In the genomic region with DNA sequence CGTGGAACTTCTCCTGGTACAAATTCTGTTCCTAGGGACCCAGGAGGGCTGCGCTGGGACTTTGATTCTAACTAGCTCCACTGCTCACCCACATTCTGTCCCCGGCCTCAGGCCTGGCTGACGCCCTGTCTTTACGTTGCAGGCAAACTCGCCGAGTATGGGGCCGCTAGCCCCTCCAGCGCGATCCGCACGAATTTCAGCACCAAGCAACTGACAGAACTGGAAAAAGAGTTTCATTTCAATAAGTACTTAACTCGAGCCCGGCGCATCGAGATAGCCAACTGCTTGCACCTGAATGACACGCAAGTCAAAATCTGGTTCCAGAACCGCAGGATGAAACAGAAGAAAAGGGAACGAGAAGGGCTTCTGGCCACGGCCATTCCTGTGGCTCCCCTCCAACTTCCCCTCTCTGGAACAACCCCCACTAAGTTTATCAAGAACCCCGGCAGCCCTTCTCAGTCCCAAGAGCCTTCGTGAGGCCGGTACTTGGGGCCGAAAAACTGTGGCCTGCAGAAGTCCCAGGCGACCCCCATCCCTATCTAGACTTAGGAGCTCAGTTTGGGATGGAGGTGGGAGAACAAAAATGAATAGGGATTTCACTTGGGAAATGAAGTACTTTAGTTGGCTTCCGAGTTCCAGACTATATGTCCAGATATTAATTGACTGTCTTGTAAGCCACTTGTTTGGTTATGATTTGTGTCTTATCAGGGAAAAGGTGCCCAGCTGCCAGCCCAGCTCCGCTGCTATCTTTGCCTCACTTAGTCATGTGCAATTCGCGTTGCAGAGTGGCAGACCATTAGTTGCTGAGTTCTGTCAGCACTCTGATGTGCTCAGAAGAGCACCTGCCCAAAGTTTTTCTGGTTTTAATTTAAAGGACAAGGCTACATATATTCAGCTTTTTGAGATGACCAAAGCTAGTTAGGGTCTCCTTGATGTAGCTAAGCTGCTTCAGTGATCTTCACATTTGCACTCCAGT, we compare ENCODE assay signal across 10 cellular contexts. TPM values are rescaled to one million over a fixed set of nuclear protein-coding genes. Genes with fewer than 3 reads are reported as not detected.
DNase-seq lines count a peak whose midpoint lies in the region; ATAC-seq lines count a peak whose summit lies in the region.
"Had no signal": no experiment of that assay in that cellular context is flagged by ENCODE, and none has a peak within 500 bp of the region (broad histone marks: within the 10 kb centered on the region; RNA-seq: fewer than 3 reads in every experiment).

No MANE protein-coding gene starts in this region.

- peaks cover 9 to 10% of the 10 kb centered on the region in 2 experiments for H3K4me1 ChIP-seq in trophoblast cell (ENCODE audit: control insufficient read depth in 1 of 2, insufficient read depth in 2 of 2, low read length in 2 of 2)
- H3K4me1 ChIP-seq: foreskin keratinocyte had no signal

- no peak overlapping the region for H3K18ac ChIP-seq in trophoblast cell (ENCODE audit: low read length)

- H2BK120ac ChIP-seq in trophoblast cell (ENCODE audit: insufficient read depth, low read length, poor library complexity): no peak overlapping the region

- peaks cover 48% of the 10 kb centered on the region for H3K27me3 ChIP-seq in trophoblast cell (ENCODE audit: insufficient read depth, low read length)

- no peak overlapping the region for H2BK12ac ChIP-seq in trophoblast cell (ENCODE audit: low read length)

- no peaks in the 10 kb centered on the region for H3K79me1 ChIP-seq in trophoblast cell (ENCODE audit: low read length)

- WGBS in trophoblast cell (ENCODE audit: extremely low coverage, insufficient coverage, insufficient read length): no CpG with 5 or more reads among the region's 29 CpGs

- H2BK5ac ChIP-seq in trophoblast cell (ENCODE audit: low read depth, low read length, poor library complexity): no peak overlapping the region

- H4K12ac ChIP-seq in trophoblast cell (ENCODE audit: low read depth, low read length): no peak overlapping the region

- peak overlapping the region; percentile 49 for H3K23ac ChIP-seq in trophoblast cell (ENCODE audit: low read length)

- H3K14ac ChIP-seq in trophoblast cell (ENCODE audit: low read length): no peak overlapping the region

- no peaks in the 10 kb centered on the region for H3K36me3 ChIP-seq in trophoblast cell (ENCODE audit: control insufficient read depth in 1 of 2, insufficient read depth in 2 of 2, low read length in 2 of 2)

- ATAC-seq in HG02678 (IDR thresholded peaks at IDR 0.05; ENCODE audit: unreplicated experiment) (no peak), GM19455 (IDR thresholded peaks at IDR 0.05; ENCODE audit: unreplicated experiment) (no peak)

- no peak overlapping the region for H2AFZ ChIP-seq in trophoblast cell (ENCODE audit: insufficient read depth, low read length, poor library complexity)

- DNase-seq in DMS79 (lab: John Stamatoyannopoulos, UW): peak; percentile 2
- DNase-seq in OCI-M1 (lab: John Stamatoyannopoulos, UW): peak; percentile 23
- peak; percentile 50 for DNase-seq in globus pallidus (ENCODE audit: low spot score)
- no peak for DNase-seq in trophoblast cell
- no peak for DNase-seq in GM19238 (ENCODE audit: insufficient read length, low spot score)
- DNase-seq in cerebellar nuclear complex (lab: John Stamatoyannopoulos, UW): no peak
- DNase-seq: foreskin keratinocyte, SHP77 had no signal

- no peak overlapping the region for H2AK5ac ChIP-seq in trophoblast cell (ENCODE audit: low read length)

- H4K91ac ChIP-seq in trophoblast cell (ENCODE audit: low read depth, low read length): no peak overlapping the region

- no peak overlapping the region for H4K8ac ChIP-seq in trophoblast cell (ENCODE audit: low read depth, low read length)

- no peak overlapping the region for H3K4me2 ChIP-seq in trophoblast cell (ENCODE audit: low read length)

- H3K9ac ChIP-seq in trophoblast cell (ENCODE audit: low read length): no peak overlapping the region

- no peak overlapping the region for H3K4ac ChIP-seq in trophoblast cell (ENCODE audit: low read depth, low read length)

- peaks cover 11% of the 10 kb centered on the region for H3K9me3 ChIP-seq in trophoblast cell (ENCODE audit: insufficient read depth, low read depth, low read length)

- no peak overlapping the region for H3K4me3 ChIP-seq in trophoblast cell (ENCODE audit: low read depth, low read length)

- H3K79me2 ChIP-seq in trophoblast cell (ENCODE audit: control insufficient read depth, insufficient read depth, low read length, poor library complexity): no peaks in the 10 kb centered on the region

- H3K27ac ChIP-seq in trophoblast cell (ENCODE audit: low read depth, low read length): no peak overlapping the region
- H3K27ac ChIP-seq: foreskin keratinocyte had no signal

RNA-seq across cellular contexts. Expression of a gene that starts 1.5 kb away (rescaled TPM):
- polyA plus RNA-seq in trophoblast cell (2013): not detected in 2 replicates

RNA-seq across cellular contexts. Expression of a gene that starts 32.8 kb away (rescaled TPM):
- polyA plus RNA-seq in trophoblast cell (2013): not detected in 2 replicates

RNA-seq across cellular contexts. Expression of a gene that starts 38.6 kb away (rescaled TPM):
- polyA plus RNA-seq in trophoblast cell (2013): not detected in 2 replicates

Comparison
In these comparisons a context has a peak if more than half of its experiments do, and no peak if none do; other contexts are left out.
1. DNase-seq: peak in DMS79 (single experiment), OCI-M1 (single experiment) and globus pallidus (single experiment); none in trophoblast cell (0 of 2), GM19238 (single experiment) and cerebellar nuclear complex (0 of 2).